Comparison of ENCODE assay signal across 10 cellular contexts in the genomic region with DNA sequence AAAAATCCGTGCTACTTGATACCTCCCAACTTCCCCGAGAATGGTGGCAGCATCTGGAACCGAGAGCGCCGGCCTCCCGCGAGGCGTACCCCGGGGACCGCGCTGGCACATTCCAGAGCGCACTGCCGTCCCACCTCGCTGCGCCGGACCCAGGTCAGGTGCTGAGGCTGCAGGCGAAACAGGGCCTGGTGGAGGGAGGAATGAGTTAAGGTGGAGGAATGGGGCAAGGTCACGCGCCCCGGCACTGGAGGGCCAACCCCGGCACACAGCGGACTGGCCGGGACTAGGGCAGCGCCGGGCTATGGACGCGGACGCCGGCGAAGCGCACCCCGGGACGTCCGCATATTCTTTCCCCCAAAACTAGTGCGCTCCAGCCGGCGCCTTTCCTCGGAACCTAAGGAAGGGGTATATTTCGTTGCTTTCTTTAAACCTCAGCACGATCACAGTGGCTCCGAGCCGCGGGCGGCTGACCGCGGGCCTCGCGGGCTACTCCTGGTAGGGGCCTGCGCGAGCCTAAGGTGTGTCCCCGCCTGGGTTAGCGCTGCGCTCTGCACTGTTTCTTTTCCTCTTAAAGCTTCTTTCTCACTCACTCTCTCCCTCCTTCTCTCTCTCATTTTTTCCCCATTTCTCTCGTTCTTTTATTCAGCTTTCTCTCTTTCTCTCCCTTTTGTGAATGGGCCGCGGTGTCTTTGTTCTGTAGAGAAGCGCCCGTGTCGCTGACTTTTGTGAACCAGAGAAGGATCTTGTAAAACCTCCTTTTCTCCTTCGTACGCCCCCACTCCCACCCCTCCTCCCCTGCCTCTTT. TPM values are rescaled to one million over a fixed set of nuclear protein-coding genes. Genes with fewer than 3 reads are reported as not detected.
DNase-seq lines count a peak whose midpoint lies in the region; ATAC-seq, FAIRE-seq and TF ChIP-seq lines count a peak whose summit lies in the region.
"Had no signal": no experiment of that assay in that cellular context is flagged by ENCODE, and none has a peak within 500 bp of the region (broad histone marks: within the 10 kb centered on the region; RNA-seq: fewer than 3 reads in every experiment).

No MANE protein-coding gene starts in this region.

- no peaks in the 10 kb centered on the region for H3K9me3 Mint-ChIP-seq in Calu3 (ENCODE audit: low read depth, unreplicated experiment)
- H3K9me3 Mint-ChIP-seq in naive thymus-derived CD8-positive, alpha-beta T cell = peaks cover 0 to 1% (median 0%) of the 10 kb centered on the region in 9 donors

- FAIRE-seq in bronchial epithelial cell (lab: Jason Lieb, UNC) = no peak
- FAIRE-seq: RCC 7860 had no signal

- H3K27ac ChIP-seq in HCT116 (ENCODE audit: low read depth, low read length) = no peak overlapping the region

- H3K9ac ChIP-seq in HCT116 (ENCODE audit: low read length) = no peak overlapping the region

- no peak overlapping the region for H3K27ac Mint-ChIP-seq in Calu3 (ENCODE audit: unreplicated experiment)
- peak overlapping the region in 1 of 10 donors; percentile 60 for H3K27ac Mint-ChIP-seq in naive thymus-derived CD8-positive, alpha-beta T cell

- DNase-seq in Calu3 = no peak
- no peak for DNase-seq in HCT116 (ENCODE audit: low read depth, low spot score)
- peak; percentile 11 for DNase-seq in bronchial epithelial cell (ENCODE audit: low read depth)
- DNase-seq in naive thymus-derived CD8-positive, alpha-beta T cell = no peak
- DNase-seq in mucosa of gallbladder (ENCODE audit: low spot score) = no peak
- DNase-seq in germinal center (ENCODE audit: low spot score) = no peak
- no peak for DNase-seq in globus pallidus (ENCODE audit: low spot score)
- DNase-seq: stimulated activated CD4-positive, alpha-beta T cell treated with anti-CD3 and anti-CD28 coated beads, Interleukin-4, amount 100 ng/mL, for 24 hours had no signal

- H3K4me1 ChIP-seq in HCT116 (ENCODE audit: control insufficient read depth in 1 of 2, insufficient read depth in 2 of 2, low read length in 2 of 2) = peaks cover 4 to 18% of the 10 kb centered on the region in 2 experiments; a peak in 2 of 4 replicates

- CTCF ChIA-PET in Calu3 (lab: Charles Lee) = interaction anchor here (0.6 kb wide), 1 partner anchor 1210 kb away, joined by 3 read pairs; no protein-coding TSS in a partner anchor
- CTCF ChIA-PET in HCT116 (lab: Charles Lee) = no interaction called here

- POLR2A ChIA-PET in HCT116 (lab: Charles Lee) = no interaction called here
- POLR2A ChIA-PET in naive thymus-derived CD8-positive, alpha-beta T cell (lab: Charles Lee) = no interaction called here

- H3K4me3 ChIP-seq in HCT116 (replicated peaks in 1 of 2; ENCODE audit: low read depth in 1 of 2, low read length in 2 of 2) = no peak overlapping the region
- H3K4me3 ChIP-seq in bronchial epithelial cell (ENCODE audit: low read depth, low read length) = peak overlapping the region; percentile 68

- intact Hi-C loops in Calu3 (cut with micrococcal nuclease; ENCODE audit: unreplicated experiment) = no loop called here
- intact Hi-C loops in HCT116 (cut with micrococcal nuclease) = no loop called here

- no peak for TF ChIP-seq POLR2A in HCT116 (IDR thresholded peaks at IDR 0.05; ENCODE audit: borderline replicate concordance, extremely low read depth, insufficient read depth, insufficient read length)

- BruUV-seq in Calu3 (replicated peaks; lab: Mats Ljungman, UMichigan) (no TSS peak), HCT116 (replicated peaks; lab: Mats Ljungman, UMichigan) (no TSS peak)

- no peak overlapping the region for H2AFZ ChIP-seq in HCT116 (ENCODE audit: low read depth, low read length, poor library complexity, severe bottlenecking)

- H3K4me1 Mint-ChIP-seq in Calu3 (ENCODE audit: low read depth, unreplicated experiment) = peaks cover 9% of the 10 kb centered on the region
- H3K4me1 Mint-ChIP-seq in naive thymus-derived CD8-positive, alpha-beta T cell = peaks cover 22 to 64% (median 57%) of the 10 kb centered on the region in 4 donors

- no peaks in the 10 kb centered on the region for H3K9me3 ChIP-seq in HCT116 (ENCODE audit: control insufficient read depth in 1 of 2, insufficient read depth in 1 of 2, low read depth in 1 of 2, low read length in 2 of 2)

- H3K4me3 Mint-ChIP-seq in Calu3 (ENCODE audit: low read depth, unreplicated experiment) = peak overlapping the region; percentile 80
- H3K4me3 Mint-ChIP-seq in naive thymus-derived CD8-positive, alpha-beta T cell = peak overlapping the region; percentile 22 to 94 (median 82)

- RAD21 ChIA-PET in HCT116 (lab: Charles Lee; ENCODE audit: low non-redundant PET in 1 of 2, low total read pairs in 2 of 2, uncharacterized antibody in 2 of 2, unreplicated experiment in 2 of 2) = no interaction called here

- H3K9me2 ChIP-seq in HCT116 (ENCODE audit: insufficient read depth) = no peaks in the 10 kb centered on the region

- ATAC-seq in HCT116 (no peak), HG03097 (IDR thresholded peaks at IDR 0.05; ENCODE audit: low FRiP score, unreplicated experiment) (no peak)
- ATAC-seq in naive thymus-derived CD8-positive, alpha-beta T cell = no peak

- H3K79me2 ChIP-seq in HCT116 (ENCODE audit: insufficient read depth, low read length) = peaks cover 13% of the 10 kb centered on the region; the same call in 1 of the 2 replicates

- peaks cover 3% of the 10 kb centered on the region in 2 experiments; a peak in 1 of 4 replicates for H3K36me3 ChIP-seq in HCT116 (ENCODE audit: control insufficient read depth in 1 of 2, insufficient read depth in 2 of 2, low read length in 2 of 2)
- H3K36me3 ChIP-seq in bronchial epithelial cell (ENCODE audit: control insufficient read depth, insufficient read depth, low read length) = no peaks in the 10 kb centered on the region

- no peaks in the 10 kb centered on the region for H4K20me1 ChIP-seq in HCT116 (ENCODE audit: insufficient read depth)

- TF ChIP-seq CTCF in Calu3 (IDR thresholded peaks at IDR 0.05; ENCODE audit: unreplicated experiment) = no peak
- no peak for TF ChIP-seq CTCF in HCT116 (IDR thresholded peaks at IDR 0.05 in 2 of 3, conservative IDR thresholded peaks at IDR 0.05 in 1 of 3; ENCODE audit: borderline replicate concordance in 1 of 3, insufficient read depth in 1 of 3, low read depth in 2 of 3, low read length in 2 of 3)
- no peak for TF ChIP-seq CTCF in bronchial epithelial cell (IDR thresholded peaks at IDR 0.05; ENCODE audit: insufficient read depth, low read length, severe bottlenecking)

- H3K4me2 ChIP-seq in HCT116 (ENCODE audit: low read length) = peak overlapping the region; percentile 81

- no peaks in the 10 kb centered on the region for H3K27me3 Mint-ChIP-seq in Calu3 (ENCODE audit: unreplicated experiment)
- H3K27me3 Mint-ChIP-seq in naive thymus-derived CD8-positive, alpha-beta T cell = peaks cover 39 to 93% (median 62%) of the 10 kb centered on the region in 5 donors

- peaks cover 57% of the 10 kb centered on the region for H3K36me3 Mint-ChIP-seq in Calu3 (ENCODE audit: insufficient read depth, unreplicated experiment)
- peaks cover 13 to 31% (median 26%) of the 10 kb centered on the region in 3 donors for H3K36me3 Mint-ChIP-seq in naive thymus-derived CD8-positive, alpha-beta T cell

- no peak for TF ChIP-seq RAD21 in HCT116 (IDR thresholded peaks at IDR 0.05; ENCODE audit: low read depth)

- H3K27me3 ChIP-seq in HCT116 (ENCODE audit: insufficient read depth, low read length) (no peaks in the 10 kb centered on the region), bronchial epithelial cell (ENCODE audit: control insufficient read depth, insufficient read depth, low read length) (no peaks in the 10 kb centered on the region)

TF ChIP-seq in HCT116, 20 proteins besides CTCF, POLR2A, EP300 and RAD21:
- no peak for TF ChIP-seq EZH2phosphoT487 (IDR thresholded peaks at IDR 0.05; ENCODE audit: borderline replicate concordance)
- peak; percentile 41; the same call in 1 of the 2 replicates for TF ChIP-seq POLR2AphosphoS5 (IDR thresholded peaks at IDR 0.05; ENCODE audit: low read depth, low read length)

RNA-seq across cellular contexts. Expression of a gene that starts 2.1 kb away (rescaled TPM):
- total RNA-seq in Calu3 (2022) (7.1 and 8.3 TPM in 2 replicates), HCT116 (2021; ENCODE audit: unreplicated experiment) (13.1 TPM), bronchial epithelial cell (0.79 and 1.5 TPM in 2 replicates), mucosa of gallbladder (not detected)
- polyA plus RNA-seq in HCT116 (2012) = 8.6 and 8.9 TPM in 2 replicates
- total RNA-seq in naive thymus-derived CD8-positive, alpha-beta T cell = not detected
- polyA plus RNA-seq in naive thymus-derived CD8-positive, alpha-beta T cell = not detected
